8 cellular contexts compared by ENCODE assay signal in genomic region chr19:3250675-3251074, GRCh38. TPM values are rescaled to one million over a fixed set of nuclear protein-coding genes. Genes with fewer than 3 reads are reported as not detected.
DNase-seq lines count a peak whose midpoint lies in the region; TF ChIP-seq lines count a peak whose summit lies in the region.

No MANE protein-coding gene starts in this region.

- intact Hi-C loops in esophagus squamous epithelium (cut with DNase I): no loop called here

- H3K4me3 ChIP-seq in H7 (ENCODE audit: insufficient read depth, low read depth, low read length) (no peak overlapping the region), esophagus squamous epithelium (no peak overlapping the region)

- no peaks in the 10 kb centered on the region for H3K4me1 ChIP-seq in esophagus squamous epithelium

- H3K9me3 ChIP-seq in esophagus squamous epithelium: peaks cover 0 to 12% (median 7%) of the 10 kb centered on the region in 3 donors

- peak; percentile 73 for DNase-seq in H7
- DNase-seq in activated CD4-positive, alpha-beta T cell treated with anti-CD3 and anti-CD28 coated beads, Interleukin-2, amount 50 U/mL, for 1 hour: peak; percentile 51
- no peak for DNase-seq in esophagus squamous epithelium (lab: John Stamatoyannopoulos, UW)
- DNase-seq in stimulated activated CD4-positive, alpha-beta T cell treated with anti-CD3 and anti-CD28 coated beads, Interleukin-4, amount 100 ng/mL, for 4 hours: peak; percentile 27 to 49
- DNase-seq in KG1 (lab: John Stamatoyannopoulos, UW): no peak
- DNase-seq in caudate nucleus (lab: John Stamatoyannopoulos, UW): no peak
- DNase-seq in NCI-H1436 treated with DMSO at 0.1 percent for 48 hours (lab: John Stamatoyannopoulos, UW): no peak

- 65 to 83% methylated on average over 2 to 5 of the region's 7 CpGs for WGBS in esophagus squamous epithelium, 2 donors

- H3K36me3 ChIP-seq in H7 (replicated peaks; ENCODE audit: control insufficient read depth, insufficient read depth, low read length) (no peaks in the 10 kb centered on the region), esophagus squamous epithelium (no peaks in the 10 kb centered on the region)

- TF ChIP-seq CTCF in 22Rv1 (IDR thresholded peaks at IDR 0.05) (peak; percentile 60), esophagus squamous epithelium (IDR thresholded peaks at IDR 0.05) (peak in 5 of 6 experiments; percentile 34 to 60 (median 38))

- H3K27ac ChIP-seq in 22Rv1 (no peak overlapping the region), esophagus squamous epithelium (no peak overlapping the region), caudate nucleus (ENCODE audit: low read depth, low read length) (no peak overlapping the region)

- no peak for TF ChIP-seq POLR2A in esophagus squamous epithelium (IDR thresholded peaks at IDR 0.05)

- H3K27me3 ChIP-seq in H7 (ENCODE audit: control insufficient read depth, insufficient read depth, low read length) (no peaks in the 10 kb centered on the region), esophagus squamous epithelium (peaks cover 0 to 63% (median 0%) of the 10 kb centered on the region in 4 donors)

RNA-seq across cellular contexts. Expression of gene CELF5, which starts 26.2 kb away (rescaled TPM):
- total RNA-seq in H7 (2014; rRNA removed; shearing (Covaris generic)): 1.4 and 2.5 TPM in 2 replicates
- total RNA-seq in esophagus squamous epithelium: not detected

Comparison
In these comparisons a context has a peak if more than half of its experiments do, and no peak if none do; other contexts are left out.
1. DNase-seq: peak in H7 (single experiment), activated CD4-positive, alpha-beta T cell treated with anti-CD3 and anti-CD28 coated beads, Interleukin-2, amount 50 U/mL, for 1 hour (single experiment) and stimulated activated CD4-positive, alpha-beta T cell treated with anti-CD3 and anti-CD28 coated beads, Interleukin-4, amount 100 ng/mL, for 4 hours (2 of 2); none in esophagus squamous epithelium (single experiment), KG1 (single experiment), caudate nucleus (0 of 61) and NCI-H1436 treated with DMSO at 0.1 percent for 48 hours (single experiment).